ENCODE assay signal across 9 cellular contexts in the genomic region with DNA sequence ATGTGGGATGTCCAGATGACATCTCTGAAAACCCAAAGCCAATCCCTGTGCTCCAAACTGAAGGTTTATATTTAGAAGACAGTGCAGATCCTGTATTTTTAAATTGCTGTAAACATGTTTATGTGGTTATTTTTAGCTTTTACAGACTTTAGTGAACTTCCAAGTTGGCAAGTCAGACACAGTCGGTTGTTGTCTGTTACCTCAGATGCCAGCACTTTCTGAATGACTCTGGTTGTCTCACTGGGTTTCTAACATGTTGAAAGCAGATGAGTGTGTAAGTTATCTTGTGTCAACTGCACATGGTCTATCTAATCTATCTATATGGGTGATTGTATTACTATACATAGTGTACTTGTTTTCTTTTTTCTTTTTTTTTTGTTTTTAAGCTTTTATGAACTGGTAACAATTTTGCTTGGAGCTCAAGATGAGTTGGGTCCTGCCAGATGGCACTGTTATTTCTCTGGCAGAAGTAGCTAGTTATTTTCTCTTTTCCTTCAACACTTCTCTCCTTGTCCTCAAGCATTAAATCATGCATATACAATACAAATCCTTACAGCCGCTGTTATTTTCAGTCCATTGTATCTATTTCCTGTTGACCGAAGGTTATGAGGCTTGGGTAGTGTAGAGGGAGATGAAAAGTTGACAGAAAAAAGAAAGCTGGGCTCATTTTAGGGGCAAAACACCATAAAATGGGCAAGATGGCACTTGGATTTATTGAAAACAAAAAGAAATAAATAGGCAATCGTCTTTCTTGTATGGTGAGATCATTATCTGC.
A peak's percentile ranks its signal among the peaks of the same experiment; 100 is the strongest.
DNase-seq lines count a peak whose midpoint lies in the region; ATAC-seq and TF ChIP-seq lines count a peak whose summit lies in the region.
"Had no signal": no experiment of that assay in that cellular context is flagged by ENCODE, and none has a peak within 500 bp of the region (broad histone marks: within the 10 kb centered on the region; RNA-seq: fewer than 3 reads in every experiment).

No MANE protein-coding gene starts in this region.

- H3K9me3 ChIP-seq in CD8-positive, alpha-beta memory T cell (ENCODE audit: low read length): no peaks in the 10 kb centered on the region
- no peaks in the 10 kb centered on the region for H3K9me3 ChIP-seq in Karpas-422 (ENCODE audit: low read length)

- H3K9ac ChIP-seq in Karpas-422 (ENCODE audit: low read length): no peak overlapping the region

- H3K27me3 ChIP-seq in CD8-positive, alpha-beta memory T cell (ENCODE audit: insufficient read depth, low read length, poor library complexity, severe bottlenecking): no peaks in the 10 kb centered on the region
- no peaks in the 10 kb centered on the region for H3K27me3 ChIP-seq in Karpas-422 (ENCODE audit: low read length)

- peak; percentile 79 for DNase-seq in putamen (ENCODE audit: low spot score)
- no peak for DNase-seq in activated CD8-positive, alpha-beta T cell treated with anti-CD3 and anti-CD28 coated beads for 36 hours
- no peak for DNase-seq in CD8-positive, alpha-beta memory T cell
- DNase-seq in stimulated activated CD4-positive, alpha-beta T cell treated with anti-CD3 and anti-CD28 coated beads, Interleukin-4, amount 100 ng/mL, for 4 hours: no peak
- DNase-seq in Karpas-422: no peak

- intact Hi-C loops in activated CD8-positive, alpha-beta T cell treated with anti-CD3 and anti-CD28 coated beads for 36 hours (cut with micrococcal nuclease): loop anchor here (10.0 kb wide), 1 partner anchor 92 kb away; no protein-coding TSS in a partner anchor

- no peak overlapping the region for H2AFZ ChIP-seq in Karpas-422 (ENCODE audit: low read length)

- no peaks in the 10 kb centered on the region for H4K20me1 ChIP-seq in Karpas-422 (ENCODE audit: insufficient read depth, low read depth, low read length)

- peak overlapping the region in 2 of 5 experiments; percentile 31 to 49 for H3K4me3 Mint-ChIP-seq in brain
- H3K4me3 Mint-ChIP-seq in activated CD8-positive, alpha-beta T cell treated with anti-CD3 and anti-CD28 coated beads for 36 hours: no peak overlapping the region
- H3K4me3 Mint-ChIP-seq in CD8-positive, alpha-beta memory T cell: peak overlapping the region in 1 of 7 donors; percentile 41

- no peaks in the 10 kb centered on the region for H3K36me3 Mint-ChIP-seq in brain
- no peaks in the 10 kb centered on the region for H3K36me3 Mint-ChIP-seq in activated CD8-positive, alpha-beta T cell treated with anti-CD3 and anti-CD28 coated beads for 36 hours (ENCODE audit: low read depth)
- no peaks in the 10 kb centered on the region for H3K36me3 Mint-ChIP-seq in CD8-positive, alpha-beta memory T cell

- no peak for TF ChIP-seq CTCF in brain (conservative IDR thresholded peaks at IDR 0.05)
- TF ChIP-seq CTCF in activated CD8-positive, alpha-beta T cell treated with anti-CD3 and anti-CD28 coated beads for 36 hours (IDR thresholded peaks at IDR 0.05): no peak

- no peak overlapping the region for H3K4me2 ChIP-seq in Karpas-422 (ENCODE audit: low read depth, low read length, poor library complexity, severe bottlenecking)

- CTCF ChIA-PET in activated CD8-positive, alpha-beta T cell treated with anti-CD3 and anti-CD28 coated beads for 36 hours (lab: Charles Lee): interaction anchor here (1.1 kb wide), 1 partner anchor 62 kb away, joined by 3 read pairs; no protein-coding TSS in a partner anchor
- CTCF ChIA-PET in CD8-positive, alpha-beta memory T cell (lab: Charles Lee): interaction anchor here (0.7 kb wide), 1 partner anchor 33 kb away, joined by 3 read pairs; no protein-coding TSS in a partner anchor

- POLR2A ChIA-PET in activated CD8-positive, alpha-beta T cell treated with anti-CD3 and anti-CD28 coated beads for 36 hours (lab: Charles Lee): interaction anchor here (0.7 kb wide), 1 partner anchor 161 kb away, joined by 3 read pairs; no protein-coding TSS in a partner anchor
- POLR2A ChIA-PET in CD8-positive, alpha-beta memory T cell (lab: Charles Lee): no interaction called here

- H3K9me2 ChIP-seq in Karpas-422 (replicated peaks; ENCODE audit: insufficient read depth, low read length): no peaks in the 10 kb centered on the region

- no peaks in the 10 kb centered on the region for H3K36me3 ChIP-seq in CD8-positive, alpha-beta memory T cell (ENCODE audit: insufficient read depth, low read length)
- H3K36me3 ChIP-seq in Karpas-422 (ENCODE audit: insufficient read depth, low read length): no peaks in the 10 kb centered on the region

- H3K9me3 Mint-ChIP-seq in brain: peaks cover 0 to 3% (median 0%) of the 10 kb centered on the region in 5 experiments
- no peaks in the 10 kb centered on the region for H3K9me3 Mint-ChIP-seq in activated CD8-positive, alpha-beta T cell treated with anti-CD3 and anti-CD28 coated beads for 36 hours
- no peaks in the 10 kb centered on the region for H3K9me3 Mint-ChIP-seq in CD8-positive, alpha-beta memory T cell

- peaks cover 33% of the 10 kb centered on the region for H3K4me1 Mint-ChIP-seq in brain
- peaks cover 20% of the 10 kb centered on the region for H3K4me1 Mint-ChIP-seq in activated CD8-positive, alpha-beta T cell treated with anti-CD3 and anti-CD28 coated beads for 36 hours (ENCODE audit: low read depth)
- H3K4me1 Mint-ChIP-seq in CD8-positive, alpha-beta memory T cell: peaks cover 12 to 37% (median 24%) of the 10 kb centered on the region in 3 donors

- H3K4me3 ChIP-seq in CD8-positive, alpha-beta memory T cell (ENCODE audit: low read length): no peak overlapping the region
- H3K4me3 ChIP-seq in Karpas-422 (ENCODE audit: low read length): no peak overlapping the region

- no peaks in the 10 kb centered on the region for H3K27me3 Mint-ChIP-seq in brain
- peaks cover 2% of the 10 kb centered on the region for H3K27me3 Mint-ChIP-seq in activated CD8-positive, alpha-beta T cell treated with anti-CD3 and anti-CD28 coated beads for 36 hours
- H3K27me3 Mint-ChIP-seq in CD8-positive, alpha-beta memory T cell: peaks cover 2 to 5% of the 10 kb centered on the region in 2 donors

- H3K27ac Mint-ChIP-seq in brain: peak overlapping the region in 3 of 5 experiments; percentile 6 to 68 (median 44)
- no peak overlapping the region for H3K27ac Mint-ChIP-seq in activated CD8-positive, alpha-beta T cell treated with anti-CD3 and anti-CD28 coated beads for 36 hours
- peak overlapping the region in 1 of 8 donors; percentile 64 for H3K27ac Mint-ChIP-seq in CD8-positive, alpha-beta memory T cell

- H3K79me2 ChIP-seq in Karpas-422 (ENCODE audit: low read length): no peaks in the 10 kb centered on the region

- no peak overlapping the region for H3K27ac ChIP-seq in CD8-positive, alpha-beta memory T cell (ENCODE audit: low read depth, low read length)
- H3K27ac ChIP-seq in Karpas-422 (ENCODE audit: low read length): no peak overlapping the region
- H3K27ac ChIP-seq: VCaP had no signal

- ATAC-seq in GM18498 (IDR thresholded peaks at IDR 0.05; ENCODE audit: unreplicated experiment) (peak; percentile 36), HG02798 (IDR thresholded peaks at IDR 0.05; ENCODE audit: poor library complexity, unreplicated experiment) (peak; percentile 31)
- ATAC-seq in activated CD8-positive, alpha-beta T cell treated with anti-CD3 and anti-CD28 coated beads for 36 hours: no peak

- H3K4me1 ChIP-seq in CD8-positive, alpha-beta memory T cell (ENCODE audit: insufficient read depth, low read length): peaks cover 3% of the 10 kb centered on the region
- no peaks in the 10 kb centered on the region for H3K4me1 ChIP-seq in Karpas-422 (ENCODE audit: low read length)
